In genomic region chr4:101993841-101994221, GRCh38 we compare ENCODE assay signal across 19 cellular contexts.
"Had no signal": no experiment of that assay in that cellular context is flagged by ENCODE, and none has a peak within 500 bp of the region (broad histone marks: within the 10 kb centered on the region; RNA-seq: fewer than 3 reads in every experiment).

No MANE protein-coding gene starts in this region.

- H3K27ac ChIP-seq: epithelial cell of prostate, upper lobe of left lung had no signal

- H3K4me3 ChIP-seq: breast epithelium, upper lobe of left lung had no signal

- H3K9me3 ChIP-seq: breast epithelium had no signal

- ATAC-seq: effector memory CD8-positive, alpha-beta T cell; left lobe of liver; natural killer cell; T-cell had no signal

- FAIRE-seq: small intestine had no signal

- H3K27me3 ChIP-seq: breast epithelium, upper lobe of left lung had no signal

- H3K4me1 ChIP-seq: breast epithelium, upper lobe of left lung had no signal

- DNase-seq: activated CD4-positive, CD25-positive, alpha-beta regulatory T cell treated with anti-CD3 and anti-CD28 coated beads, Interleukin-2, amount 50 U/mL, for 72 hours; activated naive CD4-positive, alpha-beta T cell; activated naive CD8-positive, alpha-beta T cell treated with anti-CD3 and anti-CD28 coated beads, Interleukin-2, amount 10 ng/mL, durations not matched to agents 7 days and 5 days; activated T-cell treated with anti-CD3 and anti-CD28 coated beads for 4 hours; anterior cingulate cortex; dermis blood vessel endothelial cell; effector memory CD8-positive, alpha-beta T cell; mesendoderm; natural killer cell; nucleus accumbens; small intestine; stimulated activated CD4-positive, alpha-beta T cell treated with anti-CD3 and anti-CD28 coated beads, Interleukin-4, amount 100 ng/mL, for 24 hours; stimulated activated CD8-positive, alpha-beta memory T cell treated with anti-CD3 and anti-CD28 coated beads, Interleukin-4, amount 100 ng/mL, for 48 hours; T-cell; T-helper 9 cell; upper lobe of left lung had no signal

- H3K36me3 ChIP-seq: breast epithelium, upper lobe of left lung had no signal
